ENCODE assay signal across 13 cellular contexts in genomic region chr11:12728417-12728816, GRCh38. TPM values are rescaled to one million over a fixed set of nuclear protein-coding genes. Genes with fewer than 3 reads are reported as not detected.
DNase-seq lines count a peak whose midpoint lies in the region; TF ChIP-seq lines count a peak whose summit lies in the region.
"Had no signal": no experiment of that assay in that cellular context is flagged by ENCODE, and none has a peak within 500 bp of the region (broad histone marks: within the 10 kb centered on the region; RNA-seq: fewer than 3 reads in every experiment).

No MANE protein-coding gene starts in this region.

- no peak overlapping the region for H2BK12ac ChIP-seq in trophoblast cell (ENCODE audit: low read length)

- no peak overlapping the region for H4K91ac ChIP-seq in trophoblast cell (ENCODE audit: low read depth, low read length)

- peaks cover 15% of the 10 kb centered on the region for H3K79me1 ChIP-seq in trophoblast cell (ENCODE audit: low read length)

- no peak for TF ChIP-seq CTCF in breast epithelium (IDR thresholded peaks at IDR 0.05)
- no peak for TF ChIP-seq CTCF in MCF 10A (IDR thresholded peaks at IDR 0.05; ENCODE audit: unreplicated experiment)
- TF ChIP-seq CTCF in chondrocyte (IDR thresholded peaks at IDR 0.05) = no peak

- H3K18ac ChIP-seq in trophoblast cell (ENCODE audit: low read length) = peak overlapping the region; percentile 77

- H3K27me3 ChIP-seq in breast epithelium (no peaks in the 10 kb centered on the region), trophoblast cell (ENCODE audit: insufficient read depth, low read length) (no peaks in the 10 kb centered on the region)

- DNase-seq in breast epithelium (ENCODE audit: low spot score in 2 of 2) (no peak), MCF 10A (ENCODE audit: unreplicated experiment) (no peak), chondrocyte (ENCODE audit: low spot score) (no peak), trophoblast cell (peak in 1 of 2 donors; percentile 46), DMS79 (lab: John Stamatoyannopoulos, UW) (no peak), NCI-H82 treated with DMSO at 0.1 percent for 48 hours (lab: John Stamatoyannopoulos, UW; ENCODE audit: unreplicated experiment) (no peak), epidermal melanocyte (ENCODE audit: insufficient read length, low spot score) (no peak)
- DNase-seq in activated T-cell treated with anti-CD3 and anti-CD28 coated beads, Interleukin-2, amount 50 U/mL, for 48 hours = no peak
- DNase-seq: Karpas-422, NCI-H2029, NCI-H524 treated with DMSO at 0.1 percent for 48 hours, PC-9 had no signal

- H3K14ac ChIP-seq in trophoblast cell (ENCODE audit: low read length) = peak overlapping the region; percentile 30

- H3K4me1 ChIP-seq in breast epithelium (peaks cover 12 to 26% of the 10 kb centered on the region in 2 donors), trophoblast cell (ENCODE audit: control insufficient read depth in 1 of 2, insufficient read depth in 2 of 2, low read length in 2 of 2) (peaks cover 37 to 52% of the 10 kb centered on the region in 2 experiments)

- no peak overlapping the region for H3K23ac ChIP-seq in trophoblast cell (ENCODE audit: low read length)

- H3K4ac ChIP-seq in trophoblast cell (ENCODE audit: low read depth, low read length) = peak overlapping the region; percentile 13

- POLR2A ChIA-PET in MCF 10A (lab: Yijun Ruan, JAX) = interaction anchor here (1.4 kb wide), 1 partner anchor 41 kb away, joined by 6 read pairs; no protein-coding TSS in a partner anchor

- no peak for TF ChIP-seq POLR2A in breast epithelium (IDR thresholded peaks at IDR 0.05)

- H3K27me3 Mint-ChIP-seq in MCF 10A (ENCODE audit: insufficient read depth, unreplicated experiment) (no peaks in the 10 kb centered on the region), chondrocyte (ENCODE audit: low read depth) (no peaks in the 10 kb centered on the region)

- intact Hi-C loops in breast epithelium (cut with DNase I; ENCODE audit: low total_unique reads) (no loop called here), MCF 10A (cut with micrococcal nuclease) (no loop called here)

- H3K9me3 ChIP-seq in breast epithelium = no peaks in the 10 kb centered on the region
- no peaks in the 10 kb centered on the region for H3K9me3 ChIP-seq in trophoblast cell (ENCODE audit: insufficient read depth, low read depth, low read length)

- no TSS peak for BruUV-seq in MCF 10A (replicated peaks; lab: Mats Ljungman, UMichigan)

- peaks cover 7% of the 10 kb centered on the region for H3K36me3 Mint-ChIP-seq in MCF 10A (ENCODE audit: insufficient read depth, unreplicated experiment)
- no peaks in the 10 kb centered on the region for H3K36me3 Mint-ChIP-seq in chondrocyte (ENCODE audit: low read depth)

- peak overlapping the region; percentile 3 for H3K4me2 ChIP-seq in trophoblast cell (ENCODE audit: low read length)

- H3K4me3 Mint-ChIP-seq in MCF 10A (ENCODE audit: unreplicated experiment) = no peak overlapping the region
- no peak overlapping the region for H3K4me3 Mint-ChIP-seq in chondrocyte (ENCODE audit: unreplicated experiment)

- no CpG with 5 or more reads among the region's 4 CpGs for WGBS in trophoblast cell (ENCODE audit: extremely low coverage, insufficient coverage, insufficient read length)

- no peak overlapping the region for H2AFZ ChIP-seq in trophoblast cell (ENCODE audit: insufficient read depth, low read length, poor library complexity)
- H2AFZ ChIP-seq: PC-9 had no signal

- H3K36me3 ChIP-seq in breast epithelium = no peaks in the 10 kb centered on the region
- no peaks in the 10 kb centered on the region for H3K36me3 ChIP-seq in trophoblast cell (ENCODE audit: control insufficient read depth in 1 of 2, insufficient read depth in 2 of 2, low read length in 2 of 2)

- CTCF ChIA-PET in MCF 10A (lab: Yijun Ruan, JAX) = interaction anchor here (0.6 kb wide), 1 partner anchor 85 kb away, joined by 3 read pairs; no protein-coding TSS in a partner anchor

- H3K9ac ChIP-seq in trophoblast cell (ENCODE audit: low read length) = no peak overlapping the region

- no peak overlapping the region for H4K8ac ChIP-seq in trophoblast cell (ENCODE audit: low read depth, low read length)

- H3K4me1 Mint-ChIP-seq in MCF 10A (ENCODE audit: insufficient read depth, unreplicated experiment) = peaks cover 49% of the 10 kb centered on the region
- peaks cover 72% of the 10 kb centered on the region for H3K4me1 Mint-ChIP-seq in chondrocyte (ENCODE audit: low read depth)

- H3K27ac Mint-ChIP-seq in MCF 10A (ENCODE audit: low read depth, unreplicated experiment) (no peak overlapping the region), chondrocyte (ENCODE audit: unreplicated experiment) (peak overlapping the region; percentile 75)

- H4K12ac ChIP-seq in trophoblast cell (ENCODE audit: low read depth, low read length) = no peak overlapping the region

- H3K4me3 ChIP-seq in breast epithelium (no peak overlapping the region), trophoblast cell (ENCODE audit: low read depth, low read length) (no peak overlapping the region)
- H3K4me3 ChIP-seq: PC-9, SK-N-MC had no signal

- no peaks in the 10 kb centered on the region for H3K9me3 Mint-ChIP-seq in MCF 10A (ENCODE audit: unreplicated experiment)
- H3K9me3 Mint-ChIP-seq in chondrocyte (ENCODE audit: low read depth) = no peaks in the 10 kb centered on the region

- H3K27ac ChIP-seq in breast epithelium = peak overlapping the region; percentile 3 to 40
- H3K27ac ChIP-seq in trophoblast cell (ENCODE audit: low read depth, low read length) = peak overlapping the region; percentile 6
- H3K27ac ChIP-seq: SK-N-MC had no signal

- H2BK120ac ChIP-seq in trophoblast cell (ENCODE audit: insufficient read depth, low read length, poor library complexity) = peak overlapping the region; percentile 27

- H2AK5ac ChIP-seq in trophoblast cell (ENCODE audit: low read length) = no peak overlapping the region

- no peak overlapping the region for H2BK5ac ChIP-seq in trophoblast cell (ENCODE audit: low read depth, low read length, poor library complexity)

- H3K79me2 ChIP-seq in trophoblast cell (ENCODE audit: control insufficient read depth, insufficient read depth, low read length, poor library complexity) = peaks cover 29% of the 10 kb centered on the region

RNA-seq across cellular contexts. Expression of gene TEAD1, which starts 54.2 kb away (rescaled TPM):
- total RNA-seq in breast epithelium (100 to 1,000 TPM in 1 of 3 donors, 10 to 100 TPM in 2; 67.8 to 110 (median 80.1) TPM), MCF 10A (2022) (91.0 and 123 TPM in 2 replicates), chondrocyte (128 to 137 TPM (median 135 TPM) in 3 replicates)
- 102 and 105 TPM in 2 replicates for polyA plus RNA-seq in trophoblast cell (2013)
